ENCODE assay signal across 1 cellular context in the genomic region with DNA sequence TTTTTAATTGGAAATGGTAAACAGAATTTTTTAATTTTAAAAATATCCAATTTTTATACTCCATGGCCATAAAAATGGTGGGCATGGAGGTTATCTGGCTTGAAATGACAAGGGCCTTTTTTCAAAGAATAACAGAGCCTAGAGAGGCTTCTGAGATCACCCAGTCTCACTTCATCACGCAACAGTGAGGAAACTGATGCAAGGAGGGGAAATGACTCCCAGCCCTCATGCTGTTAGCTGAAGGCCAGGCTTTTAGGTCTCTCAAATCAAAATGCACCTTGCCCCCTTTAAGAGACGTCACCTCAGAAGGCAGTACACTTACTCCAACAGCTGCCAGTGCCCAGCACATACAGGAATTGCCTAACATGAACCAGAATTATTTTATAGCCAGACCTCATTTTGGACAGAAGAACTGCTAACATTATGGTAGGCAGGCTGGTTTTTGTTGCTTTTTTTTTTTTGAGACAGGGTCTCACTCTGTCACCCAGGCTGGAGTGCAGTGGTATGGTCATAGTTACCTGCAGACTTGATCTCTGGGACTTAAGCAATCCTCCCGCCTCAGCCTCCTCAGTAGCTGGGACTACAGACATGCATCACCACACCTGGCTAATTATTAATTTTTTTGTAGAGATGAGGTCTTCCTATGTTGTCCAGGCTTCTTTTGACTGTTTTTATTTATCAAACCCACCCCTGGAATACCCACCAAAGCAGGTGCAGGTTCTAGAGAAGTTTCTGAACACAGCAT.
A peak's percentile ranks its signal among the peaks of the same experiment; 100 is the strongest.
TF ChIP-seq lines count a peak whose summit lies in the region.

No MANE protein-coding gene starts in this region.

TF ChIP-seq in HepG2, 621 proteins besides CTCF, POLR2A, EP300 and RAD21:
- TF ChIP-seq HNF1A (IDR thresholded peaks at IDR 0.05; ENCODE audit: low read depth) (peak; percentile 43; the same call in 1 of the 2 replicates), HNF1A (CRISPR knock-in tag; IDR thresholded peaks at IDR 0.05; ENCODE audit: borderline replicate concordance) (no peak), CEBPG (CRISPR knock-in tag; IDR thresholded peaks at IDR 0.05) (peak; percentile 55; the same call in 1 of the 2 replicates), HES4 (CRISPR knock-in tag; IDR thresholded peaks at IDR 0.05; ENCODE audit: borderline replicate concordance) (no peak), ZNF770 (CRISPR knock-in tag; IDR thresholded peaks at IDR 0.05) (peak; percentile 92), CEBPB (IDR thresholded peaks at IDR 0.05; ENCODE audit: borderline replicate concordance, low read depth, low read length) (peak; percentile 48; the same call in 1 of the 2 replicates), HCFC1 (IDR thresholded peaks at IDR 0.05; ENCODE audit: low read depth, low read length) (no peak), LRRFIP1 (CRISPR knock-in tag; conservative IDR thresholded peaks at IDR 0.05) (no peak), NR2C2 (CRISPR knock-in tag; IDR thresholded peaks at IDR 0.05; ENCODE audit: borderline replicate concordance) (peak; percentile 26; the same call in 1 of the 2 replicates)
- TF ChIP-seq, protein P1, sequence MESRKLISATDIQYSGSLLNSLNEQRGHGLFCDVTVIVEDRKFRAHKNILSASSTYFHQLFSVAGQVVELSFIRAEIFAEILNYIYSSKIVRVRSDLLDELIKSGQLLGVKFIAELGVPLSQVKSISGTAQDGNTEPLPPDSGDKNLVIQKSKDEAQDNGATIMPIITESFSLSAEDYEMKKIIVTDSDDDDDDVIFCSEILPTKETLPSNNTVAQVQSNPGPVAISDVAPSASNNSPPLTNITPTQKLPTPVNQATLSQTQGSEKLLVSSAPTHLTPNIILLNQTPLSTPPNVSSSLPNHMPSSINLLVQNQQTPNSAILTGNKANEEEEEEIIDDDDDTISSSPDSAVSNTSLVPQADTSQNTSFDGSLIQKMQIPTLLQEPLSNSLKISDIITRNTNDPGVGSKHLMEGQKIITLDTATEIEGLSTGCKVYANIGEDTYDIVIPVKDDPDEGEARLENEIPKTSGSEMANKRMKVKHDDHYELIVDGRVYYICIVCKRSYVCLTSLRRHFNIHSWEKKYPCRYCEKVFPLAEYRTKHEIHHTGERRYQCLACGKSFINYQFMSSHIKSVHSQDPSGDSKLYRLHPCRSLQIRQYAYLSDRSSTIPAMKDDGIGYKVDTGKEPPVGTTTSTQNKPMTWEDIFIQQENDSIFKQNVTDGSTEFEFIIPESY (CRISPR knock-in tag; IDR thresholded peaks at IDR 0.05) = 0 out of 2 replicates have a peak, but pooled peaks have one; percentile 26
- TF ChIP-seq, protein P2, sequence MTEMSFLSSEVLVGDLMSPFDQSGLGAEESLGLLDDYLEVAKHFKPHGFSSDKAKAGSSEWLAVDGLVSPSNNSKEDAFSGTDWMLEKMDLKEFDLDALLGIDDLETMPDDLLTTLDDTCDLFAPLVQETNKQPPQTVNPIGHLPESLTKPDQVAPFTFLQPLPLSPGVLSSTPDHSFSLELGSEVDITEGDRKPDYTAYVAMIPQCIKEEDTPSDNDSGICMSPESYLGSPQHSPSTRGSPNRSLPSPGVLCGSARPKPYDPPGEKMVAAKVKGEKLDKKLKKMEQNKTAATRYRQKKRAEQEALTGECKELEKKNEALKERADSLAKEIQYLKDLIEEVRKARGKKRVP (CRISPR knock-in tag; IDR thresholded peaks at IDR 0.05) = peak in 1 of 2 experiments; percentile 81; a peak in 2 of 4 replicates
